Comparison of ENCODE assay signal across 8 cellular contexts in the genomic region with DNA sequence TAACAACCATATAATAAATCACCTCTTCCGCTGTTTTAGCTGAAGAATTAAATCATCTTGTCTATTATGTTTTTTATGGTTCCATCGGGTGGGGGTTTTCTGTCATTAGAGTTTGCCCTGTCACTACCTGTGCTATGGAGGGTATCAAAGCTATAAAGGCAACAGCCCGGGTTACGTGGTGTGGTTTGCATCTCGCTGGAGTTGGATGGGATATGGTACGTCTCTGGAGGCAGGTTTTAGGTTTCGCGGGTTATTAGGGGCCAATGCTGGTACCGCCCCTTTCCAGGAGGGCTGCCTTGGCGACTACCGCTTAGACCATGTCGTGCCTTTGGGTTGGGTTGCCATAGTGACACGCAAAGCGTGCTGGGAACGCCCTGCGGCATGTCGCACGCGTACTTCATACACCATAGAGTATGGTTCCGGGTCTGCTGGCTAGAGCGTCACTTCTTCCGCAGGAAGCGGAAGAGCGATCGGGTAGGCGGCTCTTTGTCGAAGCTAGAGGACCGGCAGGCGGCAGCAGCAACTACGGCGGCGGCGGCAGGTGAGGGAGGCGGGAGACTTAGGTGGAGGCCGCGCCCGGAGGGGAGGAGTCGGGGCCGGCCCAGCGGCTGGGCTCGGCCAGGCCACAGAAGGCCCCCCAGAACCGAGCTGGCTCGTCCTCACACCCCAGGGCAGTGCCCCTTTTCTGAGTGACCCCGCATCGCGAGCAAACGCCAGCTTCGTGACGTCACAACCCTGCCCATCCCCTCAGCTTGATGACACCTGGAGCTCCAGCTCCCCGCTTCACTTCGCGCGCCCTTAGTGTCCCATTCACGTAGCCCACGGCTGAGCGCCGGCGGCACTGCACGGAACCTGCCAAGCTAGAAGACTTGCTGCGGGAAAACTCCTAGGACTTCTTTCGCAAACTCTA. TPM values are rescaled to one million over a fixed set of nuclear protein-coding genes. Genes with fewer than 3 reads are reported as not detected.
DNase-seq lines count a peak whose midpoint lies in the region; ATAC-seq lines count a peak whose summit lies in the region.

A gene with protein sequence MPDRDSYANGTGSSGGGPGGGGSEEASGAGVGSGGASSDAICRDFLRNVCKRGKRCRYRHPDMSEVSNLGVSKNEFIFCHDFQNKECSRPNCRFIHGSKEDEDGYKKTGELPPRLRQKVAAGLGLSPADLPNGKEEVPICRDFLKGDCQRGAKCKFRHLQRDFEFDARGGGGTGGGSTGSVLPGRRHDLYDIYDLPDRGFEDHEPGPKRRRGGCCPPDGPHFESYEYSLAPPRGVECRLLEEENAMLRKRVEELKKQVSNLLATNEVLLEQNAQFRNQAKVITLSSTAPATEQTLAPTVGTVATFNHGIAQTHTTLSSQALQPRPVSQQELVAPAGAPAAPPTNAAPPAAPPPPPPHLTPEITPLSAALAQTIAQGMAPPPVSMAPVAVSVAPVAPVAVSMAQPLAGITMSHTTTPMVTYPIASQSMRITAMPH (plus strand): TSS at position 489 of the 910 bp plus-strand sequence. CDS start 2,297 bp downstream, outside the sequence.

- peak within 1 kb of the TSS; percentile 88 to 97 (median 94) for H3K9ac ChIP-seq in BLaER1 treated with 17β-estradiol and CSF1 and Interleukin-3, amounts not matched to agents 10 nM and 100 nM

- H3K4me1 Mint-ChIP-seq in activated CD4-positive, alpha-beta T cell treated with anti-CD3 and anti-CD28 coated beads, Interleukin-2, amount 10 ng/mL, durations not matched to agents 24 days and 14 days: peaks cover 35% of the 10 kb centered on the region

- peak; percentile 71 for ATAC-seq in HG03460 (IDR thresholded peaks at IDR 0.05; ENCODE audit: unreplicated experiment)
- peak; percentile 75 for ATAC-seq in left lobe of liver

- H3K27ac ChIP-seq in BLaER1 treated with 17β-estradiol and CSF1 and Interleukin-3, amounts not matched to agents 10 nM and 100 nM: peak within 1 kb of the TSS; percentile 88 to 96 (median 94)

- H3K9me3 ChIP-seq in BLaER1 treated with 17β-estradiol and CSF1 and Interleukin-3, amounts not matched to agents 10 nM and 100 nM (replicated peaks in 1 of 11): peaks cover 0 to 5% (median 3%) of the 10 kb centered on the region in 11 experiments; a peak in 6 of 22 replicates

- H3K4me1 ChIP-seq in BLaER1 treated with 17β-estradiol and CSF1 and Interleukin-3, amounts not matched to agents 10 nM and 100 nM: peaks cover 25 to 41% (median 28%) of the 10 kb centered on the region in 10 experiments

- peaks cover 3% of the 10 kb centered on the region for H3K27me3 Mint-ChIP-seq in activated CD4-positive, alpha-beta T cell treated with anti-CD3 and anti-CD28 coated beads, Interleukin-2, amount 10 ng/mL, durations not matched to agents 24 days and 14 days

- H4K20me1 ChIP-seq in BLaER1 treated with 17β-estradiol and CSF1 and Interleukin-3, amounts not matched to agents 10 nM and 100 nM: peaks cover 0 to 11% (median 0%) of the 10 kb centered on the region in 11 experiments; a peak in 5 of 22 replicates

- H3K36me3 ChIP-seq in BLaER1 treated with 17β-estradiol and CSF1 and Interleukin-3, amounts not matched to agents 10 nM and 100 nM: peaks cover 36 to 58% (median 50%) of the 10 kb centered on the region in 11 experiments

- H3K9me3 Mint-ChIP-seq in activated CD4-positive, alpha-beta T cell treated with anti-CD3 and anti-CD28 coated beads, Interleukin-2, amount 10 ng/mL, durations not matched to agents 24 days and 14 days: no peaks in the 10 kb centered on the region

- H3K27ac Mint-ChIP-seq in activated CD4-positive, alpha-beta T cell treated with anti-CD3 and anti-CD28 coated beads, Interleukin-2, amount 10 ng/mL, durations not matched to agents 24 days and 14 days: peak within 1 kb of the TSS; percentile 100

- H3K4me2 ChIP-seq in BLaER1 treated with 17β-estradiol and CSF1 and Interleukin-3, amounts not matched to agents 10 nM and 100 nM: peak within 1 kb of the TSS; percentile 78 to 100 (median 95)

- no peaks in the 10 kb centered on the region for H3K27me3 ChIP-seq in BLaER1 treated with 17β-estradiol and CSF1 and Interleukin-3, amounts not matched to agents 10 nM and 100 nM

- DNase-seq in GM19240 (ENCODE audit: insufficient read length, low spot score) (peak; percentile 62), NCI-H524 treated with DMSO at 0.1 percent for 48 hours (lab: John Stamatoyannopoulos, UW) (peak; percentile 95), dedifferentiated amniotic fluid mesenchymal stem cell (ENCODE audit: extremely low spot score) (peak; percentile 99), left lobe of liver (ENCODE audit: low spot score) (peak; percentile 99)
- DNase-seq in activated CD4-positive, alpha-beta T cell treated with anti-CD3 and anti-CD28 coated beads, Interleukin-2, amount 10 ng/mL, durations not matched to agents 24 days and 14 days: peak; percentile 99
- DNase-seq in stimulated activated CD4-positive, alpha-beta T cell treated with anti-CD3 and anti-CD28 coated beads, Interleukin-2, amount 100 ng/mL, for 4 hours (ENCODE audit: low read depth): peak; percentile 97

- peaks cover 42% of the 10 kb centered on the region for H3K36me3 Mint-ChIP-seq in activated CD4-positive, alpha-beta T cell treated with anti-CD3 and anti-CD28 coated beads, Interleukin-2, amount 10 ng/mL, durations not matched to agents 24 days and 14 days (ENCODE audit: low read depth)

- intact Hi-C loops in activated CD4-positive, alpha-beta T cell treated with anti-CD3 and anti-CD28 coated beads, Interleukin-2, amount 10 ng/mL, durations not matched to agents 24 days and 14 days (cut with micrococcal nuclease): loop anchor here (1.0 to 5.0 kb wide), 12 partner anchors 8 to 570 kb away; a partner anchor contains a TSS

- peak within 1 kb of the TSS; percentile 72 to 97 (median 86) for H3K4me3 ChIP-seq in BLaER1 treated with 17β-estradiol and CSF1 and Interleukin-3, amounts not matched to agents 10 nM and 100 nM

- H3K4me3 Mint-ChIP-seq in activated CD4-positive, alpha-beta T cell treated with anti-CD3 and anti-CD28 coated beads, Interleukin-2, amount 10 ng/mL, durations not matched to agents 24 days and 14 days: peak within 1 kb of the TSS; percentile 97

RNA-seq across cellular contexts. Expression of the gene that starts here (rescaled TPM):
- total RNA-seq in activated CD4-positive, alpha-beta T cell treated with anti-CD3 and anti-CD28 coated beads, Interleukin-2, amount 10 ng/mL, durations not matched to agents 24 days and 14 days: 8.9 and 11.2 TPM in 2 replicates
- total RNA-seq in left lobe of liver: 4.6 TPM

Comparison
In these comparisons a context has a peak if more than half of its experiments do, and no peak if none do; other contexts are left out.
1. Peak in every context shown above with its lines: DNase-seq, ATAC-seq, H3K4me3 ChIP-seq and H3K27ac ChIP-seq.